ENCODE assay signal across 1 cellular context in the genomic region with DNA sequence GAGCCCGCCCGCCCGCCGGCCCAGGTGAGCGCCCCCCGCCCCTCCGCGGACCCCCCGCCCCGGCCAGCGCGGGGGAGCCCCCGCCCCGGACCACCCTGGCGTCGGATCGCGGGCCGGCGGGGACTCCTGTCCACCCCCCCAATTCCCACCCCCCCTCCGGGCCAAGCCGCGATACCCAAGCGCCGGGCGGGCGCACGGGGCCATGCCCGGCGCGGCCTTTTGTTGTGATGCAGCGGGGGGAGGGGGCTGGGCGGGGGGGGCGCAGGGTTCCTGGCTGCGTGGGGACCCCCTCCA.
TF ChIP-seq lines count a peak whose summit lies in the region.

No MANE protein-coding gene starts in this region.

TF ChIP-seq in H1, 55 proteins besides CTCF, POLR2A, EP300 and RAD21:
- peak; percentile 2; the same call in 1 of the 2 replicates for TF ChIP-seq PHF8 (conservative IDR thresholded peaks at IDR 0.05; ENCODE audit: low read depth, low read length)
- peak; percentile 9 for TF ChIP-seq TAF7 (optimal IDR thresholded peaks at IDR 0.05; ENCODE audit: borderline replicate concordance, low read depth, low read length)
- TF ChIP-seq CEBPB (IDR thresholded peaks at IDR 0.05; ENCODE audit: low read depth, low read length) = no peak
- no peak for TF ChIP-seq BACH1 (IDR thresholded peaks at IDR 0.05; ENCODE audit: low read length)
- 0 out of 2 replicates have a peak, but pooled peaks have one; percentile 8 for TF ChIP-seq POLR2AphosphoS5 (IDR thresholded peaks at IDR 0.05; ENCODE audit: low read depth, low read length)
TF ChIP-seq in H1: peak in this region for 3.
